19 cellular contexts compared by ENCODE assay signal in genomic region chr2:43445248-43445647, GRCh38.
DNase-seq lines count a peak whose midpoint lies in the region; ATAC-seq, FAIRE-seq and TF ChIP-seq lines count a peak whose summit lies in the region.
"Had no signal": no experiment of that assay in that cellular context is flagged by ENCODE, and none has a peak within 500 bp of the region (broad histone marks: within the 10 kb centered on the region; RNA-seq: fewer than 3 reads in every experiment).

No MANE protein-coding gene starts in this region.

- H3K79me1 ChIP-seq in neuronal stem cell (ENCODE audit: low read depth, low read length) = no peaks in the 10 kb centered on the region

- H3K4me2 ChIP-seq in neuronal stem cell (ENCODE audit: insufficient read depth, low read length, poor library complexity, severe bottlenecking) = no peak overlapping the region

- peaks cover 0 to under 1% of the 10 kb centered on the region in 2 donors for H3K9me3 ChIP-seq in right atrium auricular region
- peaks cover 0 to 2% of the 10 kb centered on the region in 2 donors for H3K9me3 ChIP-seq in neuronal stem cell (replicated peaks in 1 of 2; ENCODE audit: control insufficient read depth in 2 of 2, insufficient read depth in 1 of 2, low read depth in 1 of 2, low read length in 2 of 2)
- H3K9me3 ChIP-seq in aorta (ENCODE audit: control insufficient read depth, low read length) = no peaks in the 10 kb centered on the region
- H3K9me3 ChIP-seq: esophagus squamous epithelium, tibial nerve had no signal

- H2BK5ac ChIP-seq in neuronal stem cell (ENCODE audit: low read length) = no peak overlapping the region

- ATAC-seq in Right ventricle myocardium inferior (peak; percentile 69), left cardiac atrium (peak; percentile 19 to 37), aorta (ENCODE audit: low FRiP score) (peak; percentile 80)
- ATAC-seq: activated CD4-positive, alpha-beta T cell treated with anti-CD3 and anti-CD28 coated beads for 36 hours; T-helper 17 cell had no signal

- no peak overlapping the region for H2BK120ac ChIP-seq in neuronal stem cell (ENCODE audit: low read depth, low read length)

- H3K4me3 ChIP-seq in right atrium auricular region (no peak overlapping the region), neuronal stem cell (ENCODE audit: low read length in 2 of 2) (no peak overlapping the region), aorta (ENCODE audit: low read length in 2 of 2) (no peak overlapping the region)
- H3K4me3 ChIP-seq: esophagus squamous epithelium, tibial nerve had no signal

- H3K36me3 ChIP-seq in right atrium auricular region (no peaks in the 10 kb centered on the region), neuronal stem cell (replicated peaks in 1 of 2; ENCODE audit: control insufficient read depth in 2 of 2, insufficient read depth in 2 of 2, low read length in 2 of 2) (no peaks in the 10 kb centered on the region), aorta (ENCODE audit: control insufficient read depth in 1 of 2, insufficient read depth in 2 of 2, low read length in 1 of 2) (no peaks in the 10 kb centered on the region)

- no peak overlapping the region for H3K9ac ChIP-seq in neuronal stem cell (ENCODE audit: low read depth, low read length, poor library complexity)

- no peak overlapping the region for H4K91ac ChIP-seq in neuronal stem cell (ENCODE audit: low read depth, low read length, poor library complexity)

- no peak overlapping the region for H2AK5ac ChIP-seq in neuronal stem cell (ENCODE audit: low read depth, low read length)

- H3K18ac ChIP-seq in neuronal stem cell (ENCODE audit: low read length) = no peak overlapping the region

- H2AFZ ChIP-seq in neuronal stem cell (ENCODE audit: low read length) = peak overlapping the region; percentile 50

- H3K14ac ChIP-seq in neuronal stem cell (ENCODE audit: low read length) = no peak overlapping the region

- intact Hi-C loops in Right ventricle myocardium inferior (cut with DNase I) (no loop called here), left cardiac atrium (cut with DNase I) (no loop called here), aorta (cut with DNase I) (no loop called here)

- H3K27me3 ChIP-seq in right atrium auricular region (no peaks in the 10 kb centered on the region), neuronal stem cell (ENCODE audit: control insufficient read depth in 3 of 3, insufficient read depth in 3 of 3, low read depth in 1 of 3, low read length in 3 of 3) (no peaks in the 10 kb centered on the region), aorta (ENCODE audit: control insufficient read depth in 1 of 2, insufficient read depth in 2 of 2, low read length in 1 of 2) (no peaks in the 10 kb centered on the region)
- H3K27me3 ChIP-seq: esophagus squamous epithelium, tibial nerve had no signal

- no peak overlapping the region for H3K4ac ChIP-seq in neuronal stem cell (ENCODE audit: low read length)

- no peak for TF ChIP-seq CTCF in right atrium auricular region (IDR thresholded peaks at IDR 0.05)

- no peak overlapping the region for H2BK15ac ChIP-seq in neuronal stem cell (ENCODE audit: low read length)

- WGBS in neuronal stem cell (ENCODE audit: extremely low coverage in 2 of 2, insufficient read length in 2 of 2, insufficient replicate concordance in 1 of 2), 2 donors = no CpG with 5 or more reads among the region's 4 CpGs
- WGBS in aorta, 2 donors = 84% methylated on average over 4 of the region's 4 CpGs

- no peak overlapping the region for H4K8ac ChIP-seq in neuronal stem cell (ENCODE audit: low read depth, low read length)

- FAIRE-seq in RCC 7860 (lab: Jason Lieb, UNC) = no peak
- FAIRE-seq: A204.1 had no signal

- H3K4me1 ChIP-seq in right atrium auricular region = peaks cover 0 to 9% of the 10 kb centered on the region in 2 donors
- H3K4me1 ChIP-seq in neuronal stem cell (ENCODE audit: control insufficient read depth in 2 of 2, insufficient read depth in 1 of 2, low read depth in 1 of 2, low read length in 2 of 2) = peaks cover 6 to 8% of the 10 kb centered on the region in 2 donors
- H3K4me1 ChIP-seq in aorta (ENCODE audit: control insufficient read depth in 1 of 2, insufficient read depth in 2 of 2, low read length in 2 of 2) = no peaks in the 10 kb centered on the region

- DNase-seq in Right ventricle myocardium inferior (ENCODE audit: missing footprints) = no peak
- no peak for DNase-seq in right atrium auricular region (ENCODE audit: low spot score)
- no peak for DNase-seq in left cardiac atrium
- no peak for DNase-seq in neuronal stem cell (ENCODE audit: low spot score)
- no peak for DNase-seq in aorta
- DNase-seq in OCI-M2 (lab: John Stamatoyannopoulos, UW; ENCODE audit: unreplicated experiment) = no peak
- DNase-seq in RCC 7860 (ENCODE audit: low spot score) = no peak
- DNase-seq in Ammon's horn (ENCODE audit: low spot score) = no peak
- DNase-seq: activated CD4-positive, alpha-beta T cell treated with anti-CD3 and anti-CD28 coated beads for 36 hours; activated naive CD8-positive, alpha-beta T cell treated with anti-CD3 and anti-CD28 coated beads for 36 hours; esophagus squamous epithelium; GDM1; NCI-H187 treated with DMSO at 0.1 percent for 48 hours; NCI-H82; posterior cingulate gyrus; stimulated activated CD4-positive, alpha-beta T cell treated with anti-CD3 and anti-CD28 coated beads, Interleukin-1b, Interleukin-23, amount 100 ng/mL, for 48 hours; T-helper 17 cell had no signal

- peak overlapping the region in 1 of 2 donors; percentile 4 for H3K27ac ChIP-seq in right atrium auricular region
- H3K27ac ChIP-seq in neuronal stem cell (replicated peaks; ENCODE audit: low read length) = no peak overlapping the region
- no peak overlapping the region for H3K27ac ChIP-seq in aorta (ENCODE audit: low read depth in 1 of 2, low read length in 2 of 2)
- H3K27ac ChIP-seq: esophagus squamous epithelium had no signal

- no peak overlapping the region for H3K23ac ChIP-seq in neuronal stem cell (ENCODE audit: low read depth, low read length, poor library complexity)

- no peak overlapping the region for H2BK12ac ChIP-seq in neuronal stem cell (ENCODE audit: low read length)

Comparison
In these comparisons a context has a peak if more than half of its experiments do, and no peak if none do; other contexts are left out.
1. ATAC-seq: peak in every context shown above with its lines; median percentile 80 in aorta; 69 in Right ventricle myocardium inferior; 28 in left cardiac atrium.